ENCODE assay signal across 17 cellular contexts in genomic region chr3:149011676-149012075, GRCh38. TPM values are rescaled to one million over a fixed set of nuclear protein-coding genes. Genes with fewer than 3 reads are reported as not detected.
A peak's percentile ranks its signal among the peaks of the same experiment; 100 is the strongest.
DNase-seq lines count a peak whose midpoint lies in the region; ATAC-seq and TF ChIP-seq lines count a peak whose summit lies in the region.
"Had no signal": no experiment of that assay in that cellular context is flagged by ENCODE, and none has a peak within 500 bp of the region (broad histone marks: within the 10 kb centered on the region; RNA-seq: fewer than 3 reads in every experiment).

No MANE protein-coding gene starts in this region.

- CTCF ChIA-PET in CD8-positive, alpha-beta memory T cell (lab: Charles Lee): interaction anchor here (1.0 kb wide), 1 partner anchor 108 kb away, joined by 3 read pairs; no protein-coding TSS in a partner anchor

- H3K27me3 ChIP-seq in CD8-positive, alpha-beta memory T cell (ENCODE audit: insufficient read depth, low read length, poor library complexity, severe bottlenecking): no peaks in the 10 kb centered on the region
- H3K27me3 ChIP-seq in left ventricle myocardium inferior (ENCODE audit: low read depth): no peaks in the 10 kb centered on the region

- TF ChIP-seq CTCF in coronary artery (IDR thresholded peaks at IDR 0.05) (no peak), left ventricle myocardium inferior (IDR thresholded peaks at IDR 0.05; ENCODE audit: borderline replicate concordance) (no peak)

- H3K27me3 Mint-ChIP-seq in CD8-positive, alpha-beta memory T cell: no peaks in the 10 kb centered on the region

- peaks cover 24% of the 10 kb centered on the region for H3K36me3 ChIP-seq in CD8-positive, alpha-beta memory T cell (ENCODE audit: insufficient read depth, low read length)
- peaks cover 69% of the 10 kb centered on the region for H3K36me3 ChIP-seq in left ventricle myocardium inferior

- peaks cover 34% of the 10 kb centered on the region for H3K4me1 ChIP-seq in CD8-positive, alpha-beta memory T cell (ENCODE audit: insufficient read depth, low read length)
- H3K4me1 ChIP-seq in left ventricle myocardium inferior: peaks cover 44% of the 10 kb centered on the region
- H3K4me1 ChIP-seq: A549 had no signal

- no peaks in the 10 kb centered on the region for H3K9me3 Mint-ChIP-seq in CD8-positive, alpha-beta memory T cell

- no peaks in the 10 kb centered on the region for H3K9me3 ChIP-seq in CD8-positive, alpha-beta memory T cell (ENCODE audit: low read length)
- no peaks in the 10 kb centered on the region for H3K9me3 ChIP-seq in left ventricle myocardium inferior (replicated peaks)
- H3K9me3 ChIP-seq: A549 had no signal

- DNase-seq in CD8-positive, alpha-beta memory T cell: no peak
- DNase-seq in coronary artery (ENCODE audit: low spot score): no peak
- peak; percentile 39 for DNase-seq in left ventricle myocardium inferior
- DNase-seq in posterior vena cava (ENCODE audit: low spot score): peak; percentile 84
- DNase-seq in NCI-H2107 (lab: John Stamatoyannopoulos, UW): no peak
- DNase-seq: Calu3, GF-D8, GOT3, NCI-H146, NCI-H226, NCI-H69, PC-9 had no signal

- H3K4me1 Mint-ChIP-seq in CD8-positive, alpha-beta memory T cell: peaks cover 69 to 81% (median 81%) of the 10 kb centered on the region in 3 donors

- no peak overlapping the region for H3K27ac ChIP-seq in CD8-positive, alpha-beta memory T cell (ENCODE audit: low read depth, low read length)
- H3K27ac ChIP-seq in coronary artery: peak overlapping the region; percentile 48 to 64
- H3K27ac ChIP-seq in left ventricle myocardium inferior (replicated peaks): peak overlapping the region; percentile 28
- H3K27ac ChIP-seq: A549, PC-9 had no signal

- peak overlapping the region; percentile 66 to 96 (median 94) for H3K27ac Mint-ChIP-seq in CD8-positive, alpha-beta memory T cell

- ATAC-seq in GM18867 (IDR thresholded peaks at IDR 0.05; ENCODE audit: unreplicated experiment) (no peak), HG02884 (IDR thresholded peaks at IDR 0.05; ENCODE audit: unreplicated experiment) (no peak), GM19463 (IDR thresholded peaks at IDR 0.05; ENCODE audit: unreplicated experiment) (no peak)
- ATAC-seq: A549, K562 had no signal

- H3K4me3 Mint-ChIP-seq in CD8-positive, alpha-beta memory T cell: peak overlapping the region in 1 of 7 donors; percentile 20

- intact Hi-C loops in left ventricle myocardium inferior (cut with micrococcal nuclease) (no loop called here), posterior vena cava (cut with DNase I) (no loop called here)

- POLR2A ChIA-PET in CD8-positive, alpha-beta memory T cell (lab: Charles Lee): no interaction called here

- H3K36me3 Mint-ChIP-seq in CD8-positive, alpha-beta memory T cell: peaks cover 33 to 76% (median 42%) of the 10 kb centered on the region in 3 donors

- H3K4me3 ChIP-seq in CD8-positive, alpha-beta memory T cell (ENCODE audit: low read length): no peak overlapping the region
- H3K4me3 ChIP-seq in coronary artery (no peak overlapping the region), left ventricle myocardium inferior (no peak overlapping the region)
- H3K4me3 ChIP-seq: A549, K562, PC-9 had no signal

RNA-seq across cellular contexts. Expression of gene GYG1, which starts 20.3 kb away (rescaled TPM):
- 10 to 100 TPM; 31.9 to 35.0 TPM for total RNA-seq in CD8-positive, alpha-beta memory T cell
- polyA plus RNA-seq in CD8-positive, alpha-beta memory T cell: 78.3 TPM
- 155 TPM for total RNA-seq in left ventricle myocardium inferior
- total RNA-seq in posterior vena cava: 100 to 1,000 TPM in 1 of 2 donors, 10 to 100 TPM in 1; 70.5 to 106 TPM

Comparison
In these comparisons a context has a peak if more than half of its experiments do, and no peak if none do; other contexts are left out.
1. DNase-seq: peak in left ventricle myocardium inferior (single experiment) and posterior vena cava (single experiment); none in CD8-positive, alpha-beta memory T cell (0 of 5), coronary artery (single experiment) and NCI-H2107 (single experiment).